Comparison of ENCODE assay signal across 9 cellular contexts in genomic region chr11:7688238-7688826, GRCh38. TPM values are rescaled to one million over a fixed set of nuclear protein-coding genes. Genes with fewer than 3 reads are reported as not detected.
DNase-seq lines count a peak whose midpoint lies in the region; ATAC-seq and TF ChIP-seq lines count a peak whose summit lies in the region.
"Had no signal": no experiment of that assay in that cellular context is flagged by ENCODE, and none has a peak within 500 bp of the region (broad histone marks: within the 10 kb centered on the region; RNA-seq: fewer than 3 reads in every experiment).

No MANE protein-coding gene starts in this region.

- TF ChIP-seq CTCF in cardiac muscle cell (IDR thresholded peaks at IDR 0.05; ENCODE audit: low read depth, low read length) (peak; percentile 92), retinal pigment epithelial cell (conservative IDR thresholded peaks at IDR 0.05; ENCODE audit: low read depth, low read length) (peak; percentile 92)

- ATAC-seq in left ventricle myocardium superior (no peak), HG02943 (IDR thresholded peaks at IDR 0.05; ENCODE audit: low read depth, unreplicated experiment) (peak; percentile 77), HG03571 (IDR thresholded peaks at IDR 0.05; ENCODE audit: unreplicated experiment) (no peak)

- H3K27ac ChIP-seq in cardiac muscle cell, result no peak overlapping the region

- no peaks in the 10 kb centered on the region for H3K4me1 ChIP-seq in cardiac muscle cell (ENCODE audit: low read depth)

- no peaks in the 10 kb centered on the region for H3K9me3 ChIP-seq in cardiac muscle cell (ENCODE audit: low read depth)

- no peak overlapping the region for H3K4me3 ChIP-seq in cardiac muscle cell
- no peak overlapping the region for H3K4me3 ChIP-seq in retinal pigment epithelial cell (ENCODE audit: low read length)

- intact Hi-C loops in left ventricle myocardium superior (cut with micrococcal nuclease), result loop anchor here (5.0 kb wide), 1 partner anchor 591 kb away; no protein-coding TSS in a partner anchor

- H3K27me3 ChIP-seq in cardiac muscle cell, result no peaks in the 10 kb centered on the region

- DNase-seq in cardiac muscle cell (ENCODE audit: low read depth in 1 of 2, low spot score in 1 of 2) (peak; percentile 54 to 55), left ventricle myocardium superior (no peak), RPMI7951 (ENCODE audit: low read depth) (peak; percentile 21), fibroblast of peridontal ligament (ENCODE audit: extremely low read depth) (peak; percentile 53), retinal pigment epithelial cell (ENCODE audit: low read depth) (no peak), SK-N-DZ (ENCODE audit: low spot score) (no peak)

- no peaks in the 10 kb centered on the region for H3K36me3 ChIP-seq in cardiac muscle cell

RNA-seq across cellular contexts. Expression of gene CYB5R2, which starts 15.0 kb away (rescaled TPM):
- total RNA-seq in cardiac muscle cell (2.1 and 4.1 TPM in 2 replicates), left ventricle myocardium superior (1.2 TPM)
- 3.3 and 4.5 TPM in 2 replicates for polyA plus RNA-seq in cardiac muscle cell
- total RNA-seq in RPMI7951 (2014; rRNA removed; shearing (Covaris generic)), result 0.68 and 1.1 TPM in 2 replicates
- polyA plus RNA-seq in SK-N-DZ (2014; cell fraction: cytosol; rRNA removed), result not detected in 2 replicates
- 0.05 TPM in 1 of 2 replicates, not detected in the other for polyA plus RNA-seq in SK-N-DZ (2014; cell fraction: nucleus; rRNA removed)

RNA-seq across cellular contexts. Expression of gene OVCH2, which starts 17.9 kb away (rescaled TPM):
- total RNA-seq in cardiac muscle cell (not detected in 2 replicates), left ventricle myocardium superior (not detected)
- not detected in 2 replicates for polyA plus RNA-seq in cardiac muscle cell
- 0.10 TPM in 1 of 2 replicates, not detected in the other for total RNA-seq in RPMI7951 (2014; rRNA removed; shearing (Covaris generic))
- polyA plus RNA-seq in SK-N-DZ (2014; cell fraction: cytosol; rRNA removed), result not detected in 2 replicates
- polyA plus RNA-seq in SK-N-DZ (2014; cell fraction: nucleus; rRNA removed), result not detected in 2 replicates
- total RNA-seq: activated naive CD4-positive, alpha-beta T cell treated with anti-CD3 and anti-CD28 coated beads, Interleukin-2, amount 50 U/mL, for 72 hours had no signal

Comparison
In these comparisons a context has a peak if more than half of its experiments do, and no peak if none do; other contexts are left out.
1. DNase-seq: peak in cardiac muscle cell (2 of 2), RPMI7951 (single experiment) and fibroblast of peridontal ligament (single experiment); none in left ventricle myocardium superior (single experiment), retinal pigment epithelial cell (single experiment) and SK-N-DZ (single experiment).